In the genomic region with DNA sequence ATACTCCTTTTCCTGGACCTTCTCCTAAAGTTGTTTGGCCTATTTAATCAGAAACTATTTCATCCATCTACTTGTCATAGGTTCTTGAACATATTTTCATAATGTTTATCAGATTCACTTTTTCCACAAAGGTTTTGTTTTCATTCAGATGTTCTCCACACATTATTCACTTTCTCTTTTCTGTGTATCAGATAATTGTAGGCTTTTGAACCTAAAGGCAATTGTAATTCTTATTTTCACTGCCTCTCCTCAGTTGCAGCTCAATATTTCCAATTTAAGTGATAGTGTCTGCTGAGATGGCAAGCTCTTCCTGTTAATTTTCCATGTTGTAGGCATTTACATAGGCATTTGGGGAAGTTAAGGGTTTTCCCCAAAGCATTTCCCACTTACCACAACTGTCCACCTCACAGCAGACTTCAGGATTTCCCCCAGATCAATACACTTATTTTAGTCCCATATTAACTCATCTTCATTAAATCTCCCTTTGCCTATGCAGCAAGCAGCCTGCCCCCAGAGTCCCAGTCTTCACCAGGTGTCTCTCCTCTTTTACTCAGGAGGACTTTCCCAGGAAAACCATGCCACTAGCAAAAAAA, we compare ENCODE assay signal across 17 cellular contexts.
"Had no signal": no experiment of that assay in that cellular context is flagged by ENCODE, and none has a peak within 500 bp of the region (broad histone marks: within the 10 kb centered on the region; RNA-seq: fewer than 3 reads in every experiment).

No MANE protein-coding gene starts in this region.

- ATAC-seq: gastrocnemius medialis, heart right ventricle, left lobe of liver had no signal

- H3K4me1 Mint-ChIP-seq: neural crest cell had no signal

- DNase-seq: activated CD4-positive, alpha-beta T cell treated with anti-CD3 and anti-CD28 coated beads, Interleukin-2, amount 50 U/mL, for 4 hours; activated CD4-positive, CD25-positive, alpha-beta regulatory T cell; activated CD8-positive, alpha-beta memory T cell treated with anti-CD3 and anti-CD28 coated beads, Interleukin-2, amount 50 U/mL, for 48 hours; activated gamma-delta T cell treated with Interleukin-2 at 50 U/mL for 16 hours; amygdala; brain microvascular endothelial cell; effector memory CD4-positive, alpha-beta T cell; gastrocnemius medialis; heart right ventricle; islet precursor cell; ovary; stimulated activated CD4-positive, alpha-beta T cell treated with anti-CD3 and anti-CD28 coated beads, Interleukin-12 subunit alpha, Interleukin-12 subunit beta, amount 100 ng/mL, for 4 hours; thyroid gland had no signal

- FAIRE-seq: TTC549, urothelium cell line had no signal

- H3K4me3 Mint-ChIP-seq: neural crest cell had no signal
